Comparison of ENCODE assay signal across 32 cellular contexts in genomic region chr16:56623637-56624036, GRCh38. TPM values are rescaled to one million over a fixed set of nuclear protein-coding genes. Genes with fewer than 3 reads are reported as not detected.
"Had no signal": no experiment of that assay in that cellular context is flagged by ENCODE, and none has a peak within 500 bp of the region (broad histone marks: within the 10 kb centered on the region; RNA-seq: fewer than 3 reads in every experiment).

No MANE protein-coding gene starts in this region.

- H2AFZ ChIP-seq: neural progenitor cell, parathyroid adenoma had no signal

- ATAC-seq: natural killer cell; psoas muscle; right cardiac atrium; sciatic nerve; stimulated activated memory B cell treated with anti-CD40 and anti-IgM and Interleukin-4, amounts not matched to agents 10 μg/mL and 1 μg/mL and 100 μg/mL, for 72 hours; stimulated activated naive CD8-positive, alpha-beta T cell treated with anti-CD3 and anti-CD28 coated beads, Interleukin-15, amount 100 ng/mL, for 72 hours; stimulated activated naive CD8-positive, alpha-beta T cell treated with anti-CD3 and anti-CD28 coated beads, Interleukin-15, Interleukin-2, amounts not matched to agents 100 U/mL and 50 U/mL, for 24 hours; upper lobe of right lung had no signal

- H3K4me3 ChIP-seq: neural progenitor cell, ovary, psoas muscle, skin epidermis, smooth muscle cell, spleen, suprapubic skin, testis, tibial artery, transverse colon, upper lobe of right lung, uterus had no signal

- H3K4me1 ChIP-seq: neural progenitor cell, parathyroid adenoma, testis had no signal

- DNase-seq: natural killer cell; occipital lobe; ovary; posterior cingulate gyrus; psoas muscle; right cardiac atrium; spleen; stimulated activated CD4-positive, alpha-beta T cell treated with anti-CD3 and anti-CD28 coated beads, Interleukin-12 subunit alpha, Interleukin-12 subunit beta, amount 100 ng/mL, for 4 hours; stimulated activated CD4-positive, alpha-beta T cell treated with anti-CD3 and anti-CD28 coated beads, Interleukin-1b, Interleukin-23, amount 100 ng/mL, for 48 hours; stimulated activated CD4-positive, alpha-beta T cell treated with anti-CD3 and anti-CD28 coated beads, Interleukin-4, amount 100 ng/mL, for 1 hour; stimulated activated CD4-positive, alpha-beta T cell treated with anti-CD3 and anti-CD28 coated beads, Interleukin-4, amount 100 ng/mL, for 4 hours; stimulated activated CD8-positive, alpha-beta memory T cell treated with anti-CD3 and anti-CD28 coated beads, Interleukin-4, amount 100 ng/mL, for 48 hours; stimulated activated naive CD4-positive, alpha-beta T cell; stimulated activated naive CD8-positive, alpha-beta T cell treated with anti-CD3 and anti-CD28 coated beads, Interleukin-15, amount 100 ng/mL, for 72 hours; stimulated activated naive CD8-positive, alpha-beta T cell treated with anti-CD3 and anti-CD28 coated beads, Interleukin-15, Interleukin-2, amounts not matched to agents 100 U/mL and 50 U/mL, for 24 hours; testis; tibial artery; transverse colon; upper lobe of right lung; uterus had no signal

- H3K27ac ChIP-seq: neural progenitor cell, ovary, parathyroid adenoma, psoas muscle, skin epidermis, spleen, suprapubic skin, testis, transverse colon, upper lobe of right lung, uterus had no signal

- H3K9me3 ChIP-seq: ovary, psoas muscle, spleen, suprapubic skin, testis, tibial artery, transverse colon, upper lobe of right lung, uterus had no signal

- H3K79me2 ChIP-seq: parathyroid adenoma had no signal

- H3K36me3 ChIP-seq: neural progenitor cell, ovary, spleen, suprapubic skin, tibial artery, transverse colon, upper lobe of right lung, uterus had no signal

- H3K4me2 ChIP-seq: neural progenitor cell, smooth muscle cell had no signal

- H3K9ac ChIP-seq: neural progenitor cell, parathyroid adenoma had no signal

- H3K27me3 ChIP-seq: ovary, suprapubic skin, testis, tibial artery, upper lobe of right lung, uterus had no signal

RNA-seq across cellular contexts. Expression of gene MT1E, which starts 1.9 kb away (rescaled TPM):
- polyA plus RNA-seq: neural cell had no signal

RNA-seq across cellular contexts. Expression of gene MT1M, which starts 8.8 kb away (rescaled TPM):
- total RNA-seq: natural killer cell, progenitor cell of endocrine pancreas, smooth muscle cell had no signal
- polyA plus RNA-seq: neural cell had no signal

RNA-seq across cellular contexts. Expression of gene MT1A, which starts 14.8 kb away (rescaled TPM):
- total RNA-seq: natural killer cell, occipital lobe, osteoblast, progenitor cell of endocrine pancreas, smooth muscle cell, urinary bladder had no signal
- polyA plus RNA-seq: neural cell, smooth muscle cell had no signal

RNA-seq across cellular contexts. Expression of gene MT2A, which starts 15.3 kb away (rescaled TPM):
- polyA plus RNA-seq: neural cell had no signal

RNA-seq across cellular contexts. Expression of gene MT1B, which starts 28.0 kb away (rescaled TPM):
- total RNA-seq: natural killer cell, occipital lobe, osteoblast, ovary, progenitor cell of endocrine pancreas, psoas muscle, renal cortical epithelial cell, right cardiac atrium, sciatic nerve, smooth muscle cell, spleen, suprapubic skin, testis, transverse colon, upper lobe of right lung, urinary bladder, uterus had no signal
- polyA plus RNA-seq: neural cell, ovary, psoas muscle, right cardiac atrium, smooth muscle cell, spleen, urinary bladder had no signal
